In the genomic region with DNA sequence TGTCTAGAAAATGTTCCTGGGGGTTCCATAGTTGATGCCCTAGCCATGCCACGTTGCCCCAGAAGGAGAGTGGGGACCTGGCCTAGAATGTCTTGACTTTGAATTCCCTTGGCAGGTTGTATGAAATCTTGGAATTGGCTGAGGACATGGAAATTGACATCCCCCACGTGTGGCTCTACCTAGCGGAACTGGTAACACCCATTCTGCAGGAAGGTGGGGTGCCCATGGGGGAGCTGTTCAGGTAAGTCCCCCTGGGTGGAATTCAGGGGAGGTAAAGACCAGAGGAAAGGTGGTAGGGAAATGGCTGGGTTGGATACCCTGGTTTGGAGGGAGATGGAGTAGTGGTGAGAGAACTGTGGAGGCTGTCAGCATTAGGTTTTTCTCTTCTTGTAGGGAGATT, we compare ENCODE assay signal across 18 cellular contexts. TPM values are rescaled to one million over a fixed set of nuclear protein-coding genes. Genes with fewer than 3 reads are reported as not detected.
DNase-seq lines count a peak whose midpoint lies in the region; ATAC-seq and TF ChIP-seq lines count a peak whose summit lies in the region.
"Had no signal": no experiment of that assay in that cellular context is flagged by ENCODE, and none has a peak within 500 bp of the region (broad histone marks: within the 10 kb centered on the region; RNA-seq: fewer than 3 reads in every experiment).

No MANE protein-coding gene starts in this region.

- H3K9me3 Mint-ChIP-seq in stimulated activated naive CD8-positive, alpha-beta T cell treated with anti-CD3 and anti-CD28 coated beads, Interleukin-15, Interleukin-2, amounts not matched to agents 100 ng/mL and 50 ng/mL, for 24 hours = no peaks in the 10 kb centered on the region
- no peaks in the 10 kb centered on the region for H3K9me3 Mint-ChIP-seq in T-cell
- H3K9me3 Mint-ChIP-seq: CD8-positive, alpha-beta T cell had no signal

- H3K4me1 Mint-ChIP-seq in stimulated activated naive CD8-positive, alpha-beta T cell treated with anti-CD3 and anti-CD28 coated beads, Interleukin-15, Interleukin-2, amounts not matched to agents 100 ng/mL and 50 ng/mL, for 24 hours (ENCODE audit: low read depth) = peaks cover 62% of the 10 kb centered on the region
- peaks cover 5 to 12% (median 7%) of the 10 kb centered on the region in 3 donors for H3K4me1 Mint-ChIP-seq in T-cell
- H3K4me1 Mint-ChIP-seq: B cell had no signal

- CTCF ChIA-PET in T-cell (lab: Charles Lee) = no interaction called here

- H3K36me3 Mint-ChIP-seq in stimulated activated naive CD8-positive, alpha-beta T cell treated with anti-CD3 and anti-CD28 coated beads, Interleukin-15, Interleukin-2, amounts not matched to agents 100 ng/mL and 50 ng/mL, for 24 hours (ENCODE audit: low read depth) = peaks cover 94% of the 10 kb centered on the region
- peaks cover 68% of the 10 kb centered on the region for H3K36me3 Mint-ChIP-seq in T-cell

- ATAC-seq in stimulated activated naive CD8-positive, alpha-beta T cell treated with anti-CD3 and anti-CD28 coated beads, Interleukin-15, Interleukin-2, amounts not matched to agents 100 U/mL and 50 U/mL, for 24 hours = no peak
- no peak for ATAC-seq in T-cell (replicated peaks in 1 of 4)
- ATAC-seq: CD8-positive, alpha-beta T cell had no signal

- no peak overlapping the region for H3K4me3 Mint-ChIP-seq in stimulated activated naive CD8-positive, alpha-beta T cell treated with anti-CD3 and anti-CD28 coated beads, Interleukin-15, Interleukin-2, amounts not matched to agents 100 ng/mL and 50 ng/mL, for 24 hours
- no peak overlapping the region for H3K4me3 Mint-ChIP-seq in T-cell
- H3K4me3 Mint-ChIP-seq: B cell; CD8-positive, alpha-beta T cell had no signal

- peak overlapping the region; percentile 81 for H3K27ac Mint-ChIP-seq in stimulated activated naive CD8-positive, alpha-beta T cell treated with anti-CD3 and anti-CD28 coated beads, Interleukin-15, Interleukin-2, amounts not matched to agents 100 ng/mL and 50 ng/mL, for 24 hours
- H3K27ac Mint-ChIP-seq in T-cell = peak overlapping the region; percentile 10 to 58
- H3K27ac Mint-ChIP-seq: B cell; CD8-positive, alpha-beta T cell had no signal

- H3K27ac ChIP-seq in epithelial cell of prostate (peak overlapping the region; percentile 97), WERI-Rb-1 (no peak overlapping the region), right atrium auricular region (no peak overlapping the region)
- H3K27ac ChIP-seq: SJCRH30 had no signal

- no peak for TF ChIP-seq CTCF in WERI-Rb-1 (IDR thresholded peaks at IDR 0.05; ENCODE audit: low read depth, low read length)
- no peak for TF ChIP-seq CTCF in right atrium auricular region (IDR thresholded peaks at IDR 0.05)

- no peaks in the 10 kb centered on the region for H3K27me3 Mint-ChIP-seq in stimulated activated naive CD8-positive, alpha-beta T cell treated with anti-CD3 and anti-CD28 coated beads, Interleukin-15, Interleukin-2, amounts not matched to agents 100 ng/mL and 50 ng/mL, for 24 hours
- no peaks in the 10 kb centered on the region for H3K27me3 Mint-ChIP-seq in T-cell
- H3K27me3 Mint-ChIP-seq: B cell had no signal

- DNase-seq in stimulated activated naive CD8-positive, alpha-beta T cell treated with anti-CD3 and anti-CD28 coated beads, Interleukin-15, Interleukin-2, amounts not matched to agents 100 U/mL and 50 U/mL, for 24 hours = no peak
- DNase-seq in T-cell (no peak), epithelial cell of prostate (ENCODE audit: low read depth, low spot score) (no peak), ureter (ENCODE audit: low spot score) (no peak), SHP77 (lab: John Stamatoyannopoulos, UW) (no peak), WERI-Rb-1 (no peak), right atrium auricular region (ENCODE audit: low spot score) (no peak)
- DNase-seq: ACHN; CD8-positive, alpha-beta T cell; DMS153; EL; H7; NCI-H1436; NCI-H2029 treated with DMSO at 0.1 percent for 48 hours; NCI-H510A treated with DMSO at 0.1 percent for 48 hours; SJCRH30 had no signal

- H3K9me3 ChIP-seq in WERI-Rb-1 (ENCODE audit: severe bottlenecking) (no peaks in the 10 kb centered on the region), right atrium auricular region (no peaks in the 10 kb centered on the region)
- H3K9me3 ChIP-seq: SJCRH30 had no signal

- H3K4me3 ChIP-seq in WERI-Rb-1 (ENCODE audit: low read depth, low read length) (no peak overlapping the region), right atrium auricular region (no peak overlapping the region)
- H3K4me3 ChIP-seq: SJCRH30 had no signal

- POLR2A ChIA-PET in T-cell (lab: Charles Lee) = no interaction called here

- H3K27me3 ChIP-seq in WERI-Rb-1 (ENCODE audit: insufficient read depth, low read depth, severe bottlenecking) = no peaks in the 10 kb centered on the region
- no peaks in the 10 kb centered on the region for H3K27me3 ChIP-seq in right atrium auricular region
- H3K27me3 ChIP-seq: SJCRH30 had no signal

- peaks cover 0 to 11% of the 10 kb centered on the region in 2 donors for H3K4me1 ChIP-seq in right atrium auricular region
- H3K4me1 ChIP-seq: SJCRH30 had no signal

- H3K36me3 ChIP-seq in WERI-Rb-1 (peaks cover 99% of the 10 kb centered on the region), right atrium auricular region (peaks cover 100% of the 10 kb centered on the region)

RNA-seq across cellular contexts. Expression of gene FAM131A, which starts 8.9 kb away (rescaled TPM):
- total RNA-seq in T-cell (10 to 100 TPM in 3 of 5 donors, 1 to 10 TPM in 2; 8.3 to 13.8 (median 11.9) TPM), ureter (13.5 TPM), right atrium auricular region (10 to 100 TPM; 33.7 to 45.8 TPM)

RNA-seq across cellular contexts. Expression of gene EIF4G1, which starts 14.1 kb away (rescaled TPM):
- total RNA-seq in T-cell (100 to 1,000 TPM; 232 to 290 (median 271) TPM), ureter (351 TPM), right atrium auricular region (100 to 1,000 TPM; 270 to 276 TPM)

RNA-seq across cellular contexts. Expression of gene PSMD2, which starts 29.5 kb away (rescaled TPM):
- total RNA-seq in T-cell = 100 to 1,000 TPM; 134 to 151 (median 149) TPM
- 136 TPM for total RNA-seq in ureter
- total RNA-seq in right atrium auricular region = 100 to 1,000 TPM; 213 to 259 TPM

RNA-seq across cellular contexts. Expression of gene CLCN2, which starts 32.9 kb away (rescaled TPM):
- total RNA-seq in T-cell = 1 to 10 TPM; 3.2 to 5.9 (median 4.6) TPM
- 11.7 TPM for total RNA-seq in ureter
- total RNA-seq in right atrium auricular region = 1 to 10 TPM; 1.3 to 2.7 TPM

RNA-seq across cellular contexts. Expression of gene POLR2H, which starts 33.0 kb away (rescaled TPM):
- total RNA-seq in T-cell = 10 to 100 TPM; 33.0 to 75.1 (median 53.3) TPM
- total RNA-seq in ureter = 79.6 TPM
- 10 to 100 TPM; 26.8 to 35.5 TPM for total RNA-seq in right atrium auricular region
